In genomic region chrX:131816551-131817136, GRCh38 we compare ENCODE assay signal across 1 cellular context.
TF ChIP-seq lines count a peak whose summit lies in the region.

No MANE protein-coding gene starts in this region.

TF ChIP-seq in HEK293, 187 proteins besides CTCF, POLR2A, EP300 and RAD21 (continued from another document and continues in another):
- TF ChIP-seq ZSCAN30 (tag by site-specific recombination; IDR thresholded peaks at IDR 0.05) (no peak), ZNF623 (tag by site-specific recombination; IDR thresholded peaks at IDR 0.05) (no peak), ZNF121 (tag by site-specific recombination; IDR thresholded peaks at IDR 0.05) (no peak), ZXDB (tag by site-specific recombination; IDR thresholded peaks at IDR 0.05) (peak; percentile 76), ZNF37A (tag by site-specific recombination; IDR thresholded peaks at IDR 0.05) (no peak), ZNF558 (tag by site-specific recombination; IDR thresholded peaks at IDR 0.05) (no peak), IKZF3 (tag by site-specific recombination; IDR thresholded peaks at IDR 0.05) (peak; percentile 29; the same call in 1 of the 2 replicates), ZNF112 (tag by site-specific recombination; IDR thresholded peaks at IDR 0.05) (no peak), BCL11B (tag by site-specific recombination; IDR thresholded peaks at IDR 0.05; ENCODE audit: low read depth) (no peak), PBX3 (CRISPR knock-in tag; IDR thresholded peaks at IDR 0.05) (no peak), SCRT2 (tag by site-specific recombination; IDR thresholded peaks at IDR 0.05) (no peak), ZNF23 (tag by site-specific recombination; IDR thresholded peaks at IDR 0.05; ENCODE audit: borderline replicate concordance) (no peak), ZNF692 (tag by site-specific recombination; IDR thresholded peaks at IDR 0.05) (0 out of 2 replicates have a peak, but pooled peaks have one; percentile 31), ZNF654 (tag by site-specific recombination; IDR thresholded peaks at IDR 0.05; ENCODE audit: low read depth) (peak; percentile 83), ZNF660 (tag by site-specific recombination; IDR thresholded peaks at IDR 0.05) (no peak), ZNF394 (tag by site-specific recombination; IDR thresholded peaks at IDR 0.05; ENCODE audit: borderline replicate concordance) (no peak), TSHZ1 (tag by site-specific recombination; IDR thresholded peaks at IDR 0.05; ENCODE audit: borderline replicate concordance) (no peak), PRDM10 (tag by site-specific recombination; IDR thresholded peaks at IDR 0.05) (0 out of 2 replicates have a peak, but pooled peaks have one; percentile 23), PRDM4 (tag by site-specific recombination; IDR thresholded peaks at IDR 0.05) (peak; percentile 99), ZNF488 (tag by site-specific recombination; IDR thresholded peaks at IDR 0.05) (no peak), ZNF704 (tag by site-specific recombination; IDR thresholded peaks at IDR 0.05) (no peak), ZNF223 (tag by site-specific recombination; IDR thresholded peaks at IDR 0.05) (no peak), ZNF501 (tag by site-specific recombination; IDR thresholded peaks at IDR 0.05) (no peak), KLF10 (tag by site-specific recombination; IDR thresholded peaks at IDR 0.05) (peak; percentile 79), ZNF549 (tag by site-specific recombination; IDR thresholded peaks at IDR 0.05) (no peak), GLI4 (tag by site-specific recombination; IDR thresholded peaks at IDR 0.05) (no peak), ZNF677 (tag by site-specific recombination; IDR thresholded peaks at IDR 0.05) (no peak), SP3 (tag by site-specific recombination; IDR thresholded peaks at IDR 0.05) (0 out of 2 replicates have a peak, but pooled peaks have one; percentile 46), KLF16 (tag by site-specific recombination; IDR thresholded peaks at IDR 0.05) (no peak), ZNF341 (tag by site-specific recombination; IDR thresholded peaks at IDR 0.05; ENCODE audit: low read depth) (peak; percentile 44; the same call in 1 of the 2 replicates), ZNF398 (tag by site-specific recombination; IDR thresholded peaks at IDR 0.05) (no peak), ZNF26 (tag by site-specific recombination; IDR thresholded peaks at IDR 0.05) (no peak), ZNF140 (tag by site-specific recombination; IDR thresholded peaks at IDR 0.05) (no peak), HOXC10 (CRISPR knock-in tag; IDR thresholded peaks at IDR 0.05) (no peak), PRDM6 (tag by site-specific recombination; IDR thresholded peaks at IDR 0.05) (peak; percentile 35; the same call in 1 of the 2 replicates), ZNF324 (tag by site-specific recombination; IDR thresholded peaks at IDR 0.05) (no peak), ZNF184 (tag by site-specific recombination; IDR thresholded peaks at IDR 0.05) (no peak), ZBTB8A (tag by site-specific recombination; IDR thresholded peaks at IDR 0.05) (0 out of 2 replicates have a peak, but pooled peaks have one; percentile 23), KLF8 (tag by site-specific recombination; IDR thresholded peaks at IDR 0.05) (no peak; the same call in 1 of the 2 replicates), ZNF146 (tag by site-specific recombination; IDR thresholded peaks at IDR 0.05) (no peak)
